Comparison of ENCODE assay signal across 8 cellular contexts in genomic region chr17:30600830-30601494, GRCh38.
DNase-seq lines count a peak whose midpoint lies in the region; ATAC-seq and TF ChIP-seq lines count a peak whose summit lies in the region.

No MANE protein-coding gene starts in this region.

- H3K27ac ChIP-seq in MM.1S (ENCODE audit: low read length) (no peak overlapping the region; the same call in 1 of the 2 replicates), foreskin keratinocyte (peak overlapping the region; percentile 12), neural progenitor cell (peak overlapping the region; percentile 95)

- H3K4me2 ChIP-seq in MM.1S (ENCODE audit: low read depth, low read length) (peak overlapping the region; percentile 66), neural progenitor cell (peak overlapping the region; percentile 81)

- no peaks in the 10 kb centered on the region for H4K20me1 ChIP-seq in MM.1S (ENCODE audit: insufficient read depth, low read length)
- peaks cover 38% of the 10 kb centered on the region for H4K20me1 ChIP-seq in neural progenitor cell (ENCODE audit: low read depth)

- H3K27me3 ChIP-seq in MM.1S (replicated peaks; ENCODE audit: insufficient read depth, low read length) (no peaks in the 10 kb centered on the region), foreskin keratinocyte (no peaks in the 10 kb centered on the region), neural progenitor cell (no peaks in the 10 kb centered on the region)

- peak overlapping the region; percentile 99 for H3K4me3 Mint-ChIP-seq in neural progenitor cell

- peak overlapping the region; percentile 99 for H3K27ac Mint-ChIP-seq in neural progenitor cell

- H3K4me1 ChIP-seq in MM.1S (ENCODE audit: low read length) (no peaks in the 10 kb centered on the region), foreskin keratinocyte (peaks cover 8% of the 10 kb centered on the region), neural progenitor cell (peaks cover 20% of the 10 kb centered on the region)

- H3F3A ChIP-seq in MM.1S (ENCODE audit: insufficient read depth, low read length), result peaks cover 4% of the 10 kb centered on the region; the same call in 1 of the 2 replicates
- peaks cover 41% of the 10 kb centered on the region for H3F3A ChIP-seq in neural progenitor cell (ENCODE audit: low read depth)

- H3K4me3 ChIP-seq in MM.1S (ENCODE audit: low read length), result peak overlapping the region; percentile 69
- peak overlapping the region; percentile 96 for H3K4me3 ChIP-seq in neural progenitor cell

- H3K9me2 ChIP-seq in MM.1S (replicated peaks; ENCODE audit: insufficient read depth, low read length), result no peaks in the 10 kb centered on the region

- peak; percentile 16 for ATAC-seq in GM21528 (IDR thresholded peaks at IDR 0.05; ENCODE audit: low FRiP score, unreplicated experiment)
- ATAC-seq in foreskin keratinocyte, result peak; percentile 16

- H3K4me1 Mint-ChIP-seq in neural progenitor cell, result peaks cover 22% of the 10 kb centered on the region

- H3K36me3 ChIP-seq in MM.1S (replicated peaks; ENCODE audit: insufficient read depth, low read length) (no peaks in the 10 kb centered on the region), neural progenitor cell (no peaks in the 10 kb centered on the region)

- peaks cover 3% of the 10 kb centered on the region for H3K36me3 Mint-ChIP-seq in neural progenitor cell

- H2AFZ ChIP-seq in MM.1S (ENCODE audit: low read length), result peak overlapping the region; percentile 93
- peak overlapping the region; percentile 82 for H2AFZ ChIP-seq in neural progenitor cell (replicated peaks)

- H3K27me3 Mint-ChIP-seq in neural progenitor cell (ENCODE audit: insufficient read depth, low read depth), result peaks cover 4% of the 10 kb centered on the region

- H3K9me3 ChIP-seq in MM.1S (replicated peaks; ENCODE audit: insufficient read depth, low read length) (no peaks in the 10 kb centered on the region), neural progenitor cell (ENCODE audit: low read depth) (no peaks in the 10 kb centered on the region)

- H3K79me2 ChIP-seq in MM.1S (ENCODE audit: low read length) (peaks cover 33% of the 10 kb centered on the region), neural progenitor cell (ENCODE audit: low read depth) (peaks cover 52% of the 10 kb centered on the region)

- peak overlapping the region; percentile 85 for H3K9ac ChIP-seq in MM.1S (ENCODE audit: low read length)
- peak overlapping the region; percentile 75 for H3K9ac ChIP-seq in neural progenitor cell

- TF ChIP-seq CTCF in MM.1S (IDR thresholded peaks at IDR 0.05; ENCODE audit: low read length) (no peak), foreskin keratinocyte (conservative IDR thresholded peaks at IDR 0.05) (no peak), neural progenitor cell (IDR thresholded peaks at IDR 0.05) (no peak)

- H3K9me3 Mint-ChIP-seq in neural progenitor cell, result peaks cover 2% of the 10 kb centered on the region

- DNase-seq in COLO668 (lab: John Stamatoyannopoulos, UW; ENCODE audit: unreplicated experiment) (peak; percentile 13), MM.1S (peak; percentile 18), foreskin keratinocyte (peak; percentile 23 to 37), neural progenitor cell (ENCODE audit: low spot score) (peak; percentile 58), activated gamma-delta T cell (lab: John Stamatoyannopoulos, UW) (no peak)
- DNase-seq in activated T-helper 1 cell treated with anti-CD3 and anti-CD28 coated beads, Interleukin-2, amount 50 U/mL, for 16 hours (ENCODE audit: low read depth in 1 of 2, low spot score in 1 of 2), result peak; percentile 3 to 4
- DNase-seq in activated CD4-positive, CD25-positive, alpha-beta regulatory T cell treated with anti-CD3 and anti-CD28 coated beads, Interleukin-2, amount 50 U/mL, for 72 hours, result no peak

Comparison
In these comparisons a context has a peak if more than half of its experiments do, and no peak if none do; other contexts are left out.
1. DNase-seq: peak in COLO668 (single experiment), MM.1S (single experiment), activated T-helper 1 cell treated with anti-CD3 and anti-CD28 coated beads, Interleukin-2, amount 50 U/mL, for 16 hours (2 of 2), foreskin keratinocyte (2 of 2) and neural progenitor cell (single experiment); none in activated CD4-positive, CD25-positive, alpha-beta regulatory T cell treated with anti-CD3 and anti-CD28 coated beads, Interleukin-2, amount 50 U/mL, for 72 hours (single experiment) and activated gamma-delta T cell (single experiment).